Comparison of ENCODE assay signal across 9 cellular contexts in the genomic region with DNA sequence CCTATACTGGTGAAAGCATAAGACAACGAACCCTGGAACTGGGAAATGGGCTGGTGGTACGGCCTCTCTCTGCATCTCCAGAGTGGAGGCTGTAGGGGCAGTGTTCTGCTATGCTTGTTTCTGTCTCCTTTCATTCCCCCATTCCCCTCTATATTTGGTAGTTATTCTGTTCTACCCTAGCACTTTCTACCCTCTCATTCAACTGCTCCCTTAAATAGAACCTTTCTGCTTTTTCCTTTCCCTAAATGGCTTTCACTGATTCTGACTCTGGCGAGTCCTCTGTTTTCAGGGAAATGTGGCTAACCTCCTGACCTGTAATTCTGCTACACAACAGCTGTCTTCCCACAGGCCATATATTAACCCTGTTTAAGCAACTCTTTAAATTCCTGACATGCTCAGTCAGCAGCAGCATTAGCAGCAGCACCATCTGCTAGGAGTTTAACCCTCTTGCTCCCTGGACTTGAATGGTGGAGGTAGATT.
DNase-seq lines count a peak whose midpoint lies in the region; ATAC-seq, FAIRE-seq and TF ChIP-seq lines count a peak whose summit lies in the region.
"Had no signal": no experiment of that assay in that cellular context is flagged by ENCODE, and none has a peak within 500 bp of the region (broad histone marks: within the 10 kb centered on the region; RNA-seq: fewer than 3 reads in every experiment).

No MANE protein-coding gene starts in this region.

- peaks cover 36% of the 10 kb centered on the region for H3K4me1 Mint-ChIP-seq in mesothelial cell of epicardium
- peaks cover 4% of the 10 kb centered on the region for H3K4me1 Mint-ChIP-seq in activated CD4-positive, alpha-beta memory T cell treated with anti-CD3 and anti-CD28 coated beads for 36 hours (ENCODE audit: low read depth)

- POLR2A ChIA-PET in activated CD4-positive, alpha-beta memory T cell treated with anti-CD3 and anti-CD28 coated beads for 36 hours (lab: Charles Lee) = no interaction called here

- TF ChIP-seq CTCF in D721Med (IDR thresholded peaks at IDR 0.05; ENCODE audit: insufficient read depth, missing control alignments) (no peak), mesothelial cell of epicardium (IDR thresholded peaks at IDR 0.05; ENCODE audit: unreplicated experiment) (no peak), spleen (IDR thresholded peaks at IDR 0.05 in 8 of 11, conservative IDR thresholded peaks at IDR 0.05 in 3 of 11) (no peak)

- peak overlapping the region; percentile 84 for H3K27ac Mint-ChIP-seq in mesothelial cell of epicardium
- no peak overlapping the region for H3K27ac Mint-ChIP-seq in activated CD4-positive, alpha-beta memory T cell treated with anti-CD3 and anti-CD28 coated beads for 36 hours

- H3K9me3 Mint-ChIP-seq in mesothelial cell of epicardium = no peaks in the 10 kb centered on the region
- no peaks in the 10 kb centered on the region for H3K9me3 Mint-ChIP-seq in activated CD4-positive, alpha-beta memory T cell treated with anti-CD3 and anti-CD28 coated beads for 36 hours

- CTCF ChIA-PET in activated CD4-positive, alpha-beta memory T cell treated with anti-CD3 and anti-CD28 coated beads for 36 hours (lab: Charles Lee) = no interaction called here

- H3K27me3 ChIP-seq in spleen (replicated peaks in 1 of 7) = no peaks in the 10 kb centered on the region
- H3K27me3 ChIP-seq: upper lobe of right lung had no signal

- H3K36me3 Mint-ChIP-seq in mesothelial cell of epicardium = no peaks in the 10 kb centered on the region
- H3K36me3 Mint-ChIP-seq in activated CD4-positive, alpha-beta memory T cell treated with anti-CD3 and anti-CD28 coated beads for 36 hours = no peaks in the 10 kb centered on the region

- peak; percentile 23 for DNase-seq in D721Med (ENCODE audit: insufficient read length, low spot score)
- DNase-seq in LHCN-M2 (ENCODE audit: low read depth) = peak; percentile 96
- DNase-seq in brain pericyte (ENCODE audit: low read depth, low spot score) = peak; percentile 37
- no peak for DNase-seq in mesothelial cell of epicardium (ENCODE audit: low spot score in 2 of 2, unreplicated experiment in 2 of 2)
- DNase-seq in spleen = no peak
- DNase-seq in activated CD4-positive, alpha-beta memory T cell treated with anti-CD3 and anti-CD28 coated beads for 36 hours = no peak
- DNase-seq in NK-92 (lab: John Stamatoyannopoulos, UW; ENCODE audit: unreplicated experiment) = no peak
- DNase-seq: upper lobe of right lung had no signal

- H3K27ac ChIP-seq in spleen = peak overlapping the region in 4 of 8 donors; percentile 6 to 55 (median 28)
- H3K27ac ChIP-seq: upper lobe of right lung had no signal

- ATAC-seq in HG02970 (IDR thresholded peaks at IDR 0.05; ENCODE audit: low FRiP score, unreplicated experiment) = no peak
- ATAC-seq: upper lobe of right lung had no signal

- intact Hi-C loops in spleen (cut with DNase I; ENCODE audit: low total_unique reads) = no loop called here
- intact Hi-C loops in activated CD4-positive, alpha-beta memory T cell treated with anti-CD3 and anti-CD28 coated beads for 36 hours (cut with micrococcal nuclease) = loop anchor here (5.0 kb wide), 1 partner anchor 232 kb away; no protein-coding TSS in a partner anchor

- H3K9me3 ChIP-seq in spleen = no peaks in the 10 kb centered on the region
- H3K9me3 ChIP-seq: upper lobe of right lung had no signal

- WGBS in spleen, 5 donors = 54 to 76% (median 69%) methylated on average over 3 of the region's 3 CpGs

- no peaks in the 10 kb centered on the region for H3K4me1 ChIP-seq in spleen
- H3K4me1 ChIP-seq: upper lobe of right lung had no signal

- no peak overlapping the region for H3K4me3 ChIP-seq in spleen
- H3K4me3 ChIP-seq: upper lobe of right lung had no signal

- H3K36me3 ChIP-seq in spleen = no peaks in the 10 kb centered on the region
- H3K36me3 ChIP-seq: upper lobe of right lung had no signal

- no peaks in the 10 kb centered on the region for H3K27me3 Mint-ChIP-seq in mesothelial cell of epicardium (ENCODE audit: low read depth)
- H3K27me3 Mint-ChIP-seq in activated CD4-positive, alpha-beta memory T cell treated with anti-CD3 and anti-CD28 coated beads for 36 hours = no peaks in the 10 kb centered on the region

- H3K4me3 Mint-ChIP-seq in mesothelial cell of epicardium = no peak overlapping the region
- H3K4me3 Mint-ChIP-seq in activated CD4-positive, alpha-beta memory T cell treated with anti-CD3 and anti-CD28 coated beads for 36 hours = no peak overlapping the region

- TF ChIP-seq POLR2A in spleen (IDR thresholded peaks at IDR 0.05) = no peak

- FAIRE-seq in D721Med (lab: Jason Lieb, UNC) = peak; percentile 98

Comparison
In these comparisons a context has a peak if more than half of its experiments do, and no peak if none do; other contexts are left out.
1. DNase-seq: peak in D721Med (single experiment), LHCN-M2 (single experiment) and brain pericyte (single experiment); none in mesothelial cell of epicardium (0 of 2), spleen (single experiment), activated CD4-positive, alpha-beta memory T cell treated with anti-CD3 and anti-CD28 coated beads for 36 hours (single experiment) and NK-92 (single experiment).